8 cellular contexts compared by ENCODE assay signal in the genomic region with DNA sequence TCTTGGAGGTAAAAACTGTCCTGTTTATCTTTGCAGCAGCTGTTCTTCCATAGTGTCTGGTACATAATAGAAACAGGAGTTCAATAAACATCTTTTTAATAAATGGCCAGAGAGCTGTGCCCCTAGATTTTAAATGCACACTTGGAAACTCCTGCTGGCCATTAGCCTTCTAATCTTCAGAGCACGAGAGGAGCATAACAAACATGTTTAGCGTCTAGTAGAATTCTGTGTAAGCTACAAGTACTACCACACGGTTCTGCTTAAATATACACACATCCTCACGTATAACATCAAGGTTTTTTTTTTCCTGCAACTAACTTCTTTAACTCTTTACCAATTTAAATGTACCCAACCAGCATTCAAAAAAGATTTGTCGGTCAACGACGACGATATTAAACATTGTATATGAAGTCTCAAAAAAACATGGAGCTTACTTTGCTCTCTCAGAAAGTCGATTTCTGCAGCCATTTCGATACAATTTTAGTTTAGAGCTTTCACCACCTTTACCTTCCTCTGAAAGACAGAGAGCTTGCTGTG. TPM values are rescaled to one million over a fixed set of nuclear protein-coding genes. Genes with fewer than 3 reads are reported as not detected.
DNase-seq lines count a peak whose midpoint lies in the region; ATAC-seq lines count a peak whose summit lies in the region.

No MANE protein-coding gene starts in this region.

- H3K27me3 ChIP-seq in iPS-20b (ENCODE audit: insufficient read depth, low read length), result no peaks in the 10 kb centered on the region

- WGBS in adipose tissue, 3 donors, result 0 to 1% (median 0%) methylated on average over 10 of the region's 10 CpGs

- peak overlapping the region; percentile 90 for H3K4me3 ChIP-seq in iPS-20b (ENCODE audit: low read length)

- H3K9me3 ChIP-seq in iPS-20b (ENCODE audit: insufficient read depth, low read depth, low read length), result no peaks in the 10 kb centered on the region

- H3K9ac ChIP-seq in iPS-20b (ENCODE audit: low read depth, low read length), result peak overlapping the region; percentile 79; the same call in 1 of the 2 replicates

- H3K4me1 ChIP-seq in iPS-20b (ENCODE audit: insufficient read depth, low read length), result peaks cover 4% of the 10 kb centered on the region

- H3K36me3 ChIP-seq in iPS-20b (ENCODE audit: insufficient read depth, low read depth, low read length), result no peaks in the 10 kb centered on the region

- peak overlapping the region; percentile 93 for H3K27ac ChIP-seq in adipose tissue (ENCODE audit: low read depth, low read length)
- peak overlapping the region; percentile 37 for H3K27ac ChIP-seq in iPS-20b (ENCODE audit: low read length)
- H3K27ac ChIP-seq in temporal lobe (ENCODE audit: low read depth, low read length), result peak overlapping the region; percentile 69

- peak; percentile 28 for DNase-seq in DMS53 (lab: John Stamatoyannopoulos, UW)
- DNase-seq in DMS53 treated with DMSO at 0.1 percent for 48 hours (lab: John Stamatoyannopoulos, UW; ENCODE audit: unreplicated experiment), result no peak
- DNase-seq in T-helper 1 cell, result no peak

- ATAC-seq in GM21786 (IDR thresholded peaks at IDR 0.05; ENCODE audit: unreplicated experiment) (no peak), GM19328 (IDR thresholded peaks at IDR 0.05; ENCODE audit: unreplicated experiment) (no peak)

RNA-seq across cellular contexts. Expression of a gene that starts 0.6 kb away (rescaled TPM):
- 1 to 10 TPM; 1.8 to 5.4 (median 3.0) TPM for polyA plus RNA-seq in adipose tissue
- 36.9 TPM for total RNA-seq in temporal lobe

RNA-seq across cellular contexts. Expression of a gene that starts 3.2 kb away (rescaled TPM):
- polyA plus RNA-seq in adipose tissue, result 10 to 100 TPM in 1 of 3 donors, 1 to 10 TPM in 2; 4.6 to 12.1 (median 5.9) TPM
- total RNA-seq in temporal lobe, result 9.6 TPM

Comparison
In these comparisons a context has a peak if more than half of its experiments do, and no peak if none do; other contexts are left out.
1. H3K27ac ChIP-seq: peak in every context shown above with its lines; median percentile 93 in adipose tissue; 69 in temporal lobe; 37 in iPS-20b.